8 cellular contexts compared by ENCODE assay signal in genomic region chr14:105475916-105476845, GRCh38. TPM values are rescaled to one million over a fixed set of nuclear protein-coding genes. Genes with fewer than 3 reads are reported as not detected.
A peak's percentile ranks its signal among the peaks of the same experiment; 100 is the strongest.
DNase-seq lines count a peak whose midpoint lies in the region; ATAC-seq and TF ChIP-seq lines count a peak whose summit lies in the region.

No MANE protein-coding gene starts in this region.

- H3K4me2 ChIP-seq in PC-3 (ENCODE audit: low read length) (peak overlapping the region; percentile 85), MM.1S (ENCODE audit: low read depth, low read length) (no peak overlapping the region)

- H3F3A ChIP-seq in PC-3 (ENCODE audit: low read length, unreplicated experiment) = no peaks in the 10 kb centered on the region
- no peaks in the 10 kb centered on the region for H3F3A ChIP-seq in MM.1S (ENCODE audit: insufficient read depth, low read length)

- no peaks in the 10 kb centered on the region for H4K20me1 ChIP-seq in PC-3 (ENCODE audit: low read length)
- no peaks in the 10 kb centered on the region for H4K20me1 ChIP-seq in MM.1S (ENCODE audit: insufficient read depth, low read length)

- TF ChIP-seq CTCF in C4-2B (conservative IDR thresholded peaks at IDR 0.05) (no peak), PC-3 (conservative IDR thresholded peaks at IDR 0.05; ENCODE audit: low read depth, low read length) (no peak), esophagus muscularis mucosa (IDR thresholded peaks at IDR 0.05) (no peak), MM.1S (IDR thresholded peaks at IDR 0.05; ENCODE audit: low read length) (no peak)

- DNase-seq in PC-3 = peak; percentile 48
- no peak for DNase-seq in esophagus muscularis mucosa (ENCODE audit: extremely low spot score)
- no peak for DNase-seq in naive thymus-derived CD4-positive, alpha-beta T cell
- DNase-seq in NCI-H524 treated with DMSO at 0.1 percent for 48 hours (lab: John Stamatoyannopoulos, UW) = no peak
- DNase-seq in MM.1S = no peak

- H3K36me3 ChIP-seq in PC-3 (ENCODE audit: low read depth, low read length) = no peaks in the 10 kb centered on the region
- H3K36me3 ChIP-seq in esophagus muscularis mucosa = peaks cover 3 to 32% (median 20%) of the 10 kb centered on the region in 4 donors
- no peaks in the 10 kb centered on the region for H3K36me3 ChIP-seq in naive thymus-derived CD4-positive, alpha-beta T cell (ENCODE audit: control insufficient read depth in 2 of 3, insufficient read depth in 3 of 3, low read length in 3 of 3)
- no peaks in the 10 kb centered on the region for H3K36me3 ChIP-seq in MM.1S (replicated peaks; ENCODE audit: insufficient read depth, low read length)

- peaks cover 46% of the 10 kb centered on the region for H3K4me1 ChIP-seq in PC-3 (ENCODE audit: insufficient read depth, low read length)
- H3K4me1 ChIP-seq in esophagus muscularis mucosa = peaks cover 68 to 94% (median 92%) of the 10 kb centered on the region in 4 donors
- H3K4me1 ChIP-seq in naive thymus-derived CD4-positive, alpha-beta T cell (ENCODE audit: control insufficient read depth in 2 of 2, insufficient read depth in 2 of 2, low read length in 2 of 2) = peaks cover 20 to 54% of the 10 kb centered on the region in 2 donors
- no peaks in the 10 kb centered on the region for H3K4me1 ChIP-seq in MM.1S (ENCODE audit: low read length)

- BruUV-seq in PC-3 (replicated peaks; lab: Mats Ljungman, UMichigan) = TSS peak; percentile 49

- CTCF ChIA-PET in PC-3 (lab: Charles Lee) = no interaction called here
- CTCF ChIA-PET in naive thymus-derived CD4-positive, alpha-beta T cell (lab: Charles Lee) = interaction anchor here (2.6 kb wide), 1 partner anchor 13 kb away, joined by 11 read pairs; no protein-coding TSS in a partner anchor

- H3K9me2 ChIP-seq in PC-3 (replicated peaks; ENCODE audit: low read length) (no peaks in the 10 kb centered on the region), MM.1S (replicated peaks; ENCODE audit: insufficient read depth, low read length) (no peaks in the 10 kb centered on the region)

- 13% methylated on average over 8 of the region's 30 CpGs for WGBS in esophagus muscularis mucosa

- TF ChIP-seq EP300 in esophagus muscularis mucosa (IDR thresholded peaks at IDR 0.05) = no peak

- H3K27me3 Mint-ChIP-seq in naive thymus-derived CD4-positive, alpha-beta T cell = peaks cover 0 to 44% (median 0%) of the 10 kb centered on the region in 5 donors

- H3K9ac ChIP-seq in PC-3 (ENCODE audit: low read length) (peak overlapping the region; percentile 66), MM.1S (ENCODE audit: low read length) (no peak overlapping the region)

- TF ChIP-seq POLR2A in esophagus muscularis mucosa (IDR thresholded peaks at IDR 0.05; ENCODE audit: low read depth) = no peak

- H3K9me3 ChIP-seq in PC-3 (ENCODE audit: low read length) (no peaks in the 10 kb centered on the region), esophagus muscularis mucosa (no peaks in the 10 kb centered on the region), MM.1S (replicated peaks; ENCODE audit: insufficient read depth, low read length) (no peaks in the 10 kb centered on the region)
- H3K9me3 ChIP-seq in naive thymus-derived CD4-positive, alpha-beta T cell (ENCODE audit: control insufficient read depth in 2 of 3, low read length in 3 of 3) = no peaks in the 10 kb centered on the region

- H3K79me2 ChIP-seq in PC-3 (ENCODE audit: low read length) (peaks cover 8% of the 10 kb centered on the region), MM.1S (ENCODE audit: low read length) (no peaks in the 10 kb centered on the region)

- H3K27ac Mint-ChIP-seq in naive thymus-derived CD4-positive, alpha-beta T cell = peak overlapping the region in 2 of 9 donors; percentile 19 to 85

- H3K27me3 ChIP-seq in PC-3 (ENCODE audit: low read length) = no peaks in the 10 kb centered on the region
- H3K27me3 ChIP-seq in esophagus muscularis mucosa = peaks cover 0 to 3% (median 0%) of the 10 kb centered on the region in 4 donors
- no peaks in the 10 kb centered on the region for H3K27me3 ChIP-seq in naive thymus-derived CD4-positive, alpha-beta T cell (ENCODE audit: control insufficient read depth in 2 of 2, insufficient read depth in 2 of 2, low read length in 2 of 2)
- H3K27me3 ChIP-seq in MM.1S (replicated peaks; ENCODE audit: insufficient read depth, low read length) = peaks cover 43% of the 10 kb centered on the region

- H3K27ac ChIP-seq in C4-2B (peak overlapping the region; percentile 84), PC-3 (ENCODE audit: low read length) (peak overlapping the region; percentile 69), esophagus muscularis mucosa (replicated peaks in 1 of 4) (peak overlapping the region; percentile 92 to 99 (median 94)), MM.1S (ENCODE audit: low read length) (no peak overlapping the region)
- H3K27ac ChIP-seq in naive thymus-derived CD4-positive, alpha-beta T cell (ENCODE audit: low read depth, low read length) = no peak overlapping the region

- intact Hi-C loops in PC-3 (cut with micrococcal nuclease) (loop anchor here (2.0 kb wide), 1 partner anchor 45 kb away; no protein-coding TSS in a partner anchor), esophagus muscularis mucosa (cut with DNase I) (no loop called here)
- intact Hi-C loops in naive thymus-derived CD4-positive, alpha-beta T cell (cut with micrococcal nuclease) = loop anchor here (2.0 kb wide), 2 partner anchors 15 to 27 kb away; partner anchors contain the start of gene TEDC1 (in 2 of the 2)

- peaks cover 9 to 32% (median 17%) of the 10 kb centered on the region in 7 donors for H3K4me1 Mint-ChIP-seq in naive thymus-derived CD4-positive, alpha-beta T cell

- peaks cover 0 to 6% (median 0%) of the 10 kb centered on the region in 5 donors for H3K36me3 Mint-ChIP-seq in naive thymus-derived CD4-positive, alpha-beta T cell

- 0 out of 2 replicates have a peak overlapping the region, but pooled peaks have one; percentile 35 for H2AFZ ChIP-seq in PC-3 (ENCODE audit: low read length)
- no peak overlapping the region for H2AFZ ChIP-seq in MM.1S (ENCODE audit: low read length)

- POLR2A ChIA-PET in PC-3 (lab: Charles Lee; ENCODE audit: unreplicated experiment) = no interaction called here
- POLR2A ChIA-PET in naive thymus-derived CD4-positive, alpha-beta T cell (lab: Charles Lee) = interaction anchor here (0.9 to 1.7 kb wide), 4 partner anchors 9 to 416 kb away, joined by 3 to 7 read pairs (median 4); no protein-coding TSS in a partner anchor

- peak overlapping the region in 9 of 10 donors; percentile 29 to 92 (median 54) for H3K4me3 Mint-ChIP-seq in naive thymus-derived CD4-positive, alpha-beta T cell

- ATAC-seq in PC-3 (peak; percentile 23), HG02981 (IDR thresholded peaks at IDR 0.05; ENCODE audit: unreplicated experiment) (no peak), HG02610 (IDR thresholded peaks at IDR 0.05; ENCODE audit: unreplicated experiment) (no peak)
- no peak for ATAC-seq in naive thymus-derived CD4-positive, alpha-beta T cell

- peak overlapping the region; percentile 82 for H3K4me3 ChIP-seq in PC-3 (ENCODE audit: low read length)
- H3K4me3 ChIP-seq in esophagus muscularis mucosa = peak overlapping the region; percentile 94 to 99 (median 98)
- H3K4me3 ChIP-seq in naive thymus-derived CD4-positive, alpha-beta T cell (ENCODE audit: low read length) = no peak overlapping the region
- no peak overlapping the region for H3K4me3 ChIP-seq in MM.1S (ENCODE audit: low read length)

- peaks cover 0 to 4% (median 0%) of the 10 kb centered on the region in 11 donors for H3K9me3 Mint-ChIP-seq in naive thymus-derived CD4-positive, alpha-beta T cell

RNA-seq across cellular contexts. Expression of gene CRIP2, which starts 1.6 kb away (rescaled TPM):
- total RNA-seq in PC-3 (2014; rRNA removed) (100 and 109 TPM in 2 replicates), esophagus muscularis mucosa (100 to 1,000 TPM; 283 to 578 (median 392) TPM)
- 10 to 100 TPM in 2 of 5 experiments, 1 to 10 TPM in 2, under 1 TPM in 1; 0.65 to 55.4 (median 6.6) TPM for total RNA-seq in naive thymus-derived CD4-positive, alpha-beta T cell
- polyA plus RNA-seq in naive thymus-derived CD4-positive, alpha-beta T cell = 100 to 1,000 TPM in 1 of 2 donors, 10 to 100 TPM in 1; 69.1 to 180 TPM

RNA-seq across cellular contexts. Expression of gene CRIP1, which starts 10.5 kb away (rescaled TPM):
- 45.9 and 48.7 TPM in 2 replicates for total RNA-seq in PC-3 (2014; rRNA removed)
- 100 to 1,000 TPM in 1 of 4 donors, 10 to 100 TPM in 3; 34.0 to 110 (median 54.6) TPM for total RNA-seq in esophagus muscularis mucosa
- total RNA-seq in naive thymus-derived CD4-positive, alpha-beta T cell = 100 to 1,000 TPM in 4 of 5 experiments, 10 to 100 TPM in 1; 94.4 to 517 (median 192) TPM
- 100 to 1,000 TPM; 463 to 787 TPM for polyA plus RNA-seq in naive thymus-derived CD4-positive, alpha-beta T cell

RNA-seq across cellular contexts. Expression of gene TEDC1, which starts 14.9 kb away (rescaled TPM):
- total RNA-seq in PC-3 (2014; rRNA removed) (66.7 and 108 TPM in 2 replicates), esophagus muscularis mucosa (1 to 10 TPM; 3.8 to 6.6 (median 4.7) TPM)
- 100 to 1,000 TPM in 1 of 5 experiments, 10 to 100 TPM in 4; 19.7 to 294 (median 31.3) TPM for total RNA-seq in naive thymus-derived CD4-positive, alpha-beta T cell
- 10 to 100 TPM; 10.4 to 14.9 TPM for polyA plus RNA-seq in naive thymus-derived CD4-positive, alpha-beta T cell

RNA-seq across cellular contexts. Expression of gene TMEM121, which starts 50.2 kb away (rescaled TPM):
- total RNA-seq in PC-3 (2014; rRNA removed) (27.5 and 33.6 TPM in 2 replicates), esophagus muscularis mucosa (10 to 100 TPM in 1 of 4 donors, 1 to 10 TPM in 3; 2.9 to 13.0 (median 5.4) TPM)
- 1 to 10 TPM in 4 of 5 experiments, under 1 TPM in 1; 0.83 to 5.7 (median 3.7) TPM for total RNA-seq in naive thymus-derived CD4-positive, alpha-beta T cell
- polyA plus RNA-seq in naive thymus-derived CD4-positive, alpha-beta T cell = 1 to 10 TPM; 2.5 to 4.0 TPM

RNA-seq across cellular contexts. Expression of gene MTA1, which starts 56.6 kb away (rescaled TPM):
- total RNA-seq in PC-3 (2014; rRNA removed) (82.3 and 102 TPM in 2 replicates), esophagus muscularis mucosa (10 to 100 TPM; 49.0 to 94.2 (median 67.9) TPM)
- total RNA-seq in naive thymus-derived CD4-positive, alpha-beta T cell = 100 to 1,000 TPM; 117 to 132 (median 125) TPM
- polyA plus RNA-seq in naive thymus-derived CD4-positive, alpha-beta T cell = 1 to 10 TPM; 2.8 to 5.2 TPM

Comparison
In these comparisons a context has a peak if more than half of its experiments do, and no peak if none do; other contexts are left out.
1. H3K27ac ChIP-seq: peak in C4-2B (single experiment), PC-3 (single experiment) and esophagus muscularis mucosa (4 of 4); none in naive thymus-derived CD4-positive, alpha-beta T cell (single experiment) and MM.1S (single experiment).
2. H3K4me3 ChIP-seq: peak in PC-3 (single experiment) and esophagus muscularis mucosa (4 of 4); none in naive thymus-derived CD4-positive, alpha-beta T cell (single experiment) and MM.1S (single experiment).